1 cellular context compared by ENCODE assay signal in the genomic region with DNA sequence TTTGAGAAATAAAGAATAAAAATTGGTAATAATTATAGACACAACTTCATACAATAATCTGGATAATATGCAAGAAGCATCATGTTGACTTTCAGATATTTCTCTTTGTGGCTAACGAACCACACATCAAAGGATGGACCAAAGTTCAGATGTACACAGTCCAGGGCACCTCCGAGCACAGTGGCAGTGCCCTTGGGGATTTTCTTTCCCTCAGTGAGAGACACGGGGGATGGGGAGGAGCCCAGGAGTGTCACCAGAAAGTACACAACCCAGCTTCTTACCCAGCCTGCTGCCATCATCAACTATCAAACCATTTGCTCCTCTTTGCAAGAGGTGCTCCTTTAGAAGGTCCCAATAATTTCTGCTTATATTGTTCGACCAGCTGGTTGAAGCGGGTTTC.
TF ChIP-seq lines count a peak whose summit lies in the region.

No MANE protein-coding gene starts in this region.

TF ChIP-seq in HepG2, 621 proteins besides CTCF, POLR2A, EP300 and RAD21 (continued from another document and continues in another):
- TF ChIP-seq, protein P1, sequence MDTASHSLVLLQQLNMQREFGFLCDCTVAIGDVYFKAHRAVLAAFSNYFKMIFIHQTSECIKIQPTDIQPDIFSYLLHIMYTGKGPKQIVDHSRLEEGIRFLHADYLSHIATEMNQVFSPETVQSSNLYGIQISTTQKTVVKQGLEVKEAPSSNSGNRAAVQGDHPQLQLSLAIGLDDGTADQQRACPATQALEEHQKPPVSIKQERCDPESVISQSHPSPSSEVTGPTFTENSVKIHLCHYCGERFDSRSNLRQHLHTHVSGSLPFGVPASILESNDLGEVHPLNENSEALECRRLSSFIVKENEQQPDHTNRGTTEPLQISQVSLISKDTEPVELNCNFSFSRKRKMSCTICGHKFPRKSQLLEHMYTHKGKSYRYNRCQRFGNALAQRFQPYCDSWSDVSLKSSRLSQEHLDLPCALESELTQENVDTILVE (CRISPR knock-in tag; IDR thresholded peaks at IDR 0.05), result peak; percentile 55; the same call in 1 of the 2 replicates
- TF ChIP-seq GFI1 (CRISPR knock-in tag; IDR thresholded peaks at IDR 0.05; ENCODE audit: borderline replicate concordance) (no peak), SSRP1 (CRISPR knock-in tag; IDR thresholded peaks at IDR 0.05) (no peak), RXRB (CRISPR knock-in tag; IDR thresholded peaks at IDR 0.05; ENCODE audit: borderline replicate concordance) (peak; percentile 83), SP2 (CRISPR knock-in tag; IDR thresholded peaks at IDR 0.05) (no peak), RFX1 (IDR thresholded peaks at IDR 0.05) (no peak), HMG20A (CRISPR knock-in tag; IDR thresholded peaks at IDR 0.05; ENCODE audit: borderline replicate concordance) (peak; percentile 90; the same call in 1 of the 2 replicates), ZNF3 (CRISPR knock-in tag; IDR thresholded peaks at IDR 0.05) (no peak), ZNF569 (CRISPR knock-in tag; IDR thresholded peaks at IDR 0.05; ENCODE audit: borderline replicate concordance) (no peak), CBX1 (IDR thresholded peaks at IDR 0.05; ENCODE audit: low read depth) (no peak), KAT8 (CRISPR knock-in tag; IDR thresholded peaks at IDR 0.05) (no peak), ZBTB1 (CRISPR knock-in tag; IDR thresholded peaks at IDR 0.05; ENCODE audit: borderline replicate concordance) (no peak), ARNT2 (CRISPR knock-in tag; IDR thresholded peaks at IDR 0.05; ENCODE audit: low read depth) (no peak), ELF3 (CRISPR knock-in tag; IDR thresholded peaks at IDR 0.05) (0 out of 2 replicates have a peak, but pooled peaks have one; percentile 45), TP53 (CRISPR knock-in tag; conservative IDR thresholded peaks at IDR 0.05) (no peak), MAF1 (CRISPR knock-in tag; IDR thresholded peaks at IDR 0.05; ENCODE audit: borderline replicate concordance) (no peak), ZNF749 (CRISPR knock-in tag; IDR thresholded peaks at IDR 0.05; ENCODE audit: borderline replicate concordance) (no peak), SALL1 (CRISPR knock-in tag; IDR thresholded peaks at IDR 0.05) (peak; percentile 99), MIER2 (CRISPR knock-in tag; IDR thresholded peaks at IDR 0.05) (no peak), KAT7 (CRISPR knock-in tag; IDR thresholded peaks at IDR 0.05; ENCODE audit: borderline replicate concordance) (no peak), FOXP1 (IDR thresholded peaks at IDR 0.05) (no peak), FOXP1 (CRISPR knock-in tag; IDR thresholded peaks at IDR 0.05) (peak; percentile 83), SUZ12 (IDR thresholded peaks at IDR 0.05; ENCODE audit: low read depth, low read length) (no peak), ZFP1 (CRISPR knock-in tag; IDR thresholded peaks at IDR 0.05) (no peak), KDM3A (CRISPR knock-in tag; IDR thresholded peaks at IDR 0.05; ENCODE audit: low read depth) (no peak), EHMT2 (IDR thresholded peaks at IDR 0.05; ENCODE audit: borderline replicate concordance, low read depth, low read length) (no peak), RORA (CRISPR knock-in tag; IDR thresholded peaks at IDR 0.05) (no peak), XRCC5 (optimal IDR thresholded peaks at IDR 0.05; ENCODE audit: low read length) (no peak), MIER3 (CRISPR knock-in tag; IDR thresholded peaks at IDR 0.05; ENCODE audit: borderline replicate concordance) (peak; percentile 59; the same call in 1 of the 2 replicates), SAP130 (CRISPR knock-in tag; IDR thresholded peaks at IDR 0.05; ENCODE audit: low read depth) (peak; percentile 42; the same call in 1 of the 2 replicates), ZNF598 (CRISPR knock-in tag; IDR thresholded peaks at IDR 0.05; ENCODE audit: borderline replicate concordance) (no peak)
- TF ChIP-seq, protein P2, sequence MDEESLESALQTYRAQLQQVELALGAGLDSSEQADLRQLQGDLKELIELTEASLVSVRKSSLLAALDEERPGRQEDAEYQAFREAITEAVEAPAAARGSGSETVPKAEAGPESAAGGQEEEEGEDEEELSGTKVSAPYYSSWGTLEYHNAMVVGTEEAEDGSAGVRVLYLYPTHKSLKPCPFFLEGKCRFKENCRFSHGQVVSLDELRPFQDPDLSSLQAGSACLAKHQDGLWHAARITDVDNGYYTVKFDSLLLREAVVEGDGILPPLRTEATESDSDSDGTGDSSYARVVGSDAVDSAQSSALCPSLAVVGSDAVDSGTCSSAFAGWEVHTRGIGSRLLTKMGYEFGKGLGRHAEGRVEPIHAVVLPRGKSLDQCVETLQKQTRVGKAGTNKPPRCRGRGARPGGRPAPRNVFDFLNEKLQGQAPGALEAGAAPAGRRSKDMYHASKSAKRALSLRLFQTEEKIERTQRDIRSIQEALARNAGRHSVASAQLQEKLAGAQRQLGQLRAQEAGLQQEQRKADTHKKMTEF (CRISPR knock-in tag; IDR thresholded peaks at IDR 0.05), result peak; percentile 44; the same call in 1 of the 2 replicates
- TF ChIP-seq, protein P3, sequence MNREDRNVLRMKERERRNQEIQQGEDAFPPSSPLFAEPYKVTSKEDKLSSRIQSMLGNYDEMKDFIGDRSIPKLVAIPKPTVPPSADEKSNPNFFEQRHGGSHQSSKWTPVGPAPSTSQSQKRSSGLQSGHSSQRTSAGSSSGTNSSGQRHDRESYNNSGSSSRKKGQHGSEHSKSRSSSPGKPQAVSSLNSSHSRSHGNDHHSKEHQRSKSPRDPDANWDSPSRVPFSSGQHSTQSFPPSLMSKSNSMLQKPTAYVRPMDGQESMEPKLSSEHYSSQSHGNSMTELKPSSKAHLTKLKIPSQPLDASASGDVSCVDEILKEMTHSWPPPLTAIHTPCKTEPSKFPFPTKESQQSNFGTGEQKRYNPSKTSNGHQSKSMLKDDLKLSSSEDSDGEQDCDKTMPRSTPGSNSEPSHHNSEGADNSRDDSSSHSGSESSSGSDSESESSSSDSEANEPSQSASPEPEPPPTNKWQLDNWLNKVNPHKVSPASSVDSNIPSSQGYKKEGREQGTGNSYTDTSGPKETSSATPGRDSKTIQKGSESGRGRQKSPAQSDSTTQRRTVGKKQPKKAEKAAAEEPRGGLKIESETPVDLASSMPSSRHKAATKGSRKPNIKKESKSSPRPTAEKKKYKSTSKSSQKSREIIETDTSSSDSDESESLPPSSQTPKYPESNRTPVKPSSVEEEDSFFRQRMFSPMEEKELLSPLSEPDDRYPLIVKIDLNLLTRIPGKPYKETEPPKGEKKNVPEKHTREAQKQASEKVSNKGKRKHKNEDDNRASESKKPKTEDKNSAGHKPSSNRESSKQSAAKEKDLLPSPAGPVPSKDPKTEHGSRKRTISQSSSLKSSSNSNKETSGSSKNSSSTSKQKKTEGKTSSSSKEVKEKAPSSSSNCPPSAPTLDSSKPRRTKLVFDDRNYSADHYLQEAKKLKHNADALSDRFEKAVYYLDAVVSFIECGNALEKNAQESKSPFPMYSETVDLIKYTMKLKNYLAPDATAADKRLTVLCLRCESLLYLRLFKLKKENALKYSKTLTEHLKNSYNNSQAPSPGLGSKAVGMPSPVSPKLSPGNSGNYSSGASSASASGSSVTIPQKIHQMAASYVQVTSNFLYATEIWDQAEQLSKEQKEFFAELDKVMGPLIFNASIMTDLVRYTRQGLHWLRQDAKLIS (CRISPR knock-in tag; IDR thresholded peaks at IDR 0.05), result no peak
- TF ChIP-seq, protein P4, sequence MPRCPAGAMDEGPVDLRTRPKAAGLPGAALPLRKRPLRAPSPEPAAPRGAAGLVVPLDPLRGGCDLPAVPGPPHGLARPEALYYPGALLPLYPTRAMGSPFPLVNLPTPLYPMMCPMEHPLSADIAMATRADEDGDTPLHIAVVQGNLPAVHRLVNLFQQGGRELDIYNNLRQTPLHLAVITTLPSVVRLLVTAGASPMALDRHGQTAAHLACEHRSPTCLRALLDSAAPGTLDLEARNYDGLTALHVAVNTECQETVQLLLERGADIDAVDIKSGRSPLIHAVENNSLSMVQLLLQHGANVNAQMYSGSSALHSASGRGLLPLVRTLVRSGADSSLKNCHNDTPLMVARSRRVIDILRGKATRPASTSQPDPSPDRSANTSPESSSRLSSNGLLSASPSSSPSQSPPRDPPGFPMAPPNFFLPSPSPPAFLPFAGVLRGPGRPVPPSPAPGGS (CRISPR knock-in tag; IDR thresholded peaks at IDR 0.05), result no peak
- TF ChIP-seq, protein P5, sequence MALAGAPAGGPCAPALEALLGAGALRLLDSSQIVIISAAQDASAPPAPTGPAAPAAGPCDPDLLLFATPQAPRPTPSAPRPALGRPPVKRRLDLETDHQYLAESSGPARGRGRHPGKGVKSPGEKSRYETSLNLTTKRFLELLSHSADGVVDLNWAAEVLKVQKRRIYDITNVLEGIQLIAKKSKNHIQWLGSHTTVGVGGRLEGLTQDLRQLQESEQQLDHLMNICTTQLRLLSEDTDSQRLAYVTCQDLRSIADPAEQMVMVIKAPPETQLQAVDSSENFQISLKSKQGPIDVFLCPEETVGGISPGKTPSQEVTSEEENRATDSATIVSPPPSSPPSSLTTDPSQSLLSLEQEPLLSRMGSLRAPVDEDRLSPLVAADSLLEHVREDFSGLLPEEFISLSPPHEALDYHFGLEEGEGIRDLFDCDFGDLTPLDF (CRISPR knock-in tag; IDR thresholded peaks at IDR 0.05), result no peak
- TF ChIP-seq, protein P6, sequence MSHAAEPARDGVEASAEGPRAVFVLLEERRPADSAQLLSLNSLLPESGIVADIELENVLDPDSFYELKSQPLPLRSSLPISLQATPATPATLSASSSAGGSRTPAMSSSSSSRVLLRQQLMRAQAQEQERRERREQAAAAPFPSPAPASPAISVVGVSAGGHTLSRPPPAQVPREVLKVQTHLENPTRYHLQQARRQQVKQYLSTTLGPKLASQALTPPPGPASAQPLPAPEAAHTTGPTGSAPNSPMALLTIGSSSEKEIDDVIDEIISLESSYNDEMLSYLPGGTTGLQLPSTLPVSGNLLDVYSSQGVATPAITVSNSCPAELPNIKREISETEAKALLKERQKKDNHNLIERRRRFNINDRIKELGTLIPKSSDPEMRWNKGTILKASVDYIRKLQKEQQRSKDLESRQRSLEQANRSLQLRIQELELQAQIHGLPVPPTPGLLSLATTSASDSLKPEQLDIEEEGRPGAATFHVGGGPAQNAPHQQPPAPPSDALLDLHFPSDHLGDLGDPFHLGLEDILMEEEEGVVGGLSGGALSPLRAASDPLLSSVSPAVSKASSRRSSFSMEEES (CRISPR knock-in tag; IDR thresholded peaks at IDR 0.05), result no peak
- TF ChIP-seq, protein P7, sequence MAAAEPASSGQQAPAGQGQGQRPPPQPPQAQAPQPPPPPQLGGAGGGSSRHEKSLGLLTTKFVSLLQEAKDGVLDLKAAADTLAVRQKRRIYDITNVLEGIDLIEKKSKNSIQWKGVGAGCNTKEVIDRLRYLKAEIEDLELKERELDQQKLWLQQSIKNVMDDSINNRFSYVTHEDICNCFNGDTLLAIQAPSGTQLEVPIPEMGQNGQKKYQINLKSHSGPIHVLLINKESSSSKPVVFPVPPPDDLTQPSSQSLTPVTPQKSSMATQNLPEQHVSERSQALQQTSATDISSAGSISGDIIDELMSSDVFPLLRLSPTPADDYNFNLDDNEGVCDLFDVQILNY (CRISPR knock-in tag; conservative IDR thresholded peaks at IDR 0.05), result no peak
- TF ChIP-seq, protein P8, sequence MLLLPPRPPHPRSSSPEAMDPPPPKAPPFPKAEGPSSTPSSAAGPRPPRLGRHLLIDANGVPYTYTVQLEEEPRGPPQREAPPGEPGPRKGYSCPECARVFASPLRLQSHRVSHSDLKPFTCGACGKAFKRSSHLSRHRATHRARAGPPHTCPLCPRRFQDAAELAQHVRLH (CRISPR knock-in tag; IDR thresholded peaks at IDR 0.05; ENCODE audit: borderline replicate concordance, low read depth), result no peak
- TF ChIP-seq, protein P9, sequence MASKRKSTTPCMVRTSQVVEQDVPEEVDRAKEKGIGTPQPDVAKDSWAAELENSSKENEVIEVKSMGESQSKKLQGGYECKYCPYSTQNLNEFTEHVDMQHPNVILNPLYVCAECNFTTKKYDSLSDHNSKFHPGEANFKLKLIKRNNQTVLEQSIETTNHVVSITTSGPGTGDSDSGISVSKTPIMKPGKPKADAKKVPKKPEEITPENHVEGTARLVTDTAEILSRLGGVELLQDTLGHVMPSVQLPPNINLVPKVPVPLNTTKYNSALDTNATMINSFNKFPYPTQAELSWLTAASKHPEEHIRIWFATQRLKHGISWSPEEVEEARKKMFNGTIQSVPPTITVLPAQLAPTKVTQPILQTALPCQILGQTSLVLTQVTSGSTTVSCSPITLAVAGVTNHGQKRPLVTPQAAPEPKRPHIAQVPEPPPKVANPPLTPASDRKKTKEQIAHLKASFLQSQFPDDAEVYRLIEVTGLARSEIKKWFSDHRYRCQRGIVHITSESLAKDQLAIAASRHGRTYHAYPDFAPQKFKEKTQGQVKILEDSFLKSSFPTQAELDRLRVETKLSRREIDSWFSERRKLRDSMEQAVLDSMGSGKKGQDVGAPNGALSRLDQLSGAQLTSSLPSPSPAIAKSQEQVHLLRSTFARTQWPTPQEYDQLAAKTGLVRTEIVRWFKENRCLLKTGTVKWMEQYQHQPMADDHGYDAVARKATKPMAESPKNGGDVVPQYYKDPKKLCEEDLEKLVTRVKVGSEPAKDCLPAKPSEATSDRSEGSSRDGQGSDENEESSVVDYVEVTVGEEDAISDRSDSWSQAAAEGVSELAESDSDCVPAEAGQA (IDR thresholded peaks at IDR 0.05; ENCODE audit: low read depth), result no peak
- TF ChIP-seq, protein P9 (CRISPR knock-in tag; IDR thresholded peaks at IDR 0.05; ENCODE audit: borderline replicate concordance), result no peak
- TF ChIP-seq, protein P10, sequence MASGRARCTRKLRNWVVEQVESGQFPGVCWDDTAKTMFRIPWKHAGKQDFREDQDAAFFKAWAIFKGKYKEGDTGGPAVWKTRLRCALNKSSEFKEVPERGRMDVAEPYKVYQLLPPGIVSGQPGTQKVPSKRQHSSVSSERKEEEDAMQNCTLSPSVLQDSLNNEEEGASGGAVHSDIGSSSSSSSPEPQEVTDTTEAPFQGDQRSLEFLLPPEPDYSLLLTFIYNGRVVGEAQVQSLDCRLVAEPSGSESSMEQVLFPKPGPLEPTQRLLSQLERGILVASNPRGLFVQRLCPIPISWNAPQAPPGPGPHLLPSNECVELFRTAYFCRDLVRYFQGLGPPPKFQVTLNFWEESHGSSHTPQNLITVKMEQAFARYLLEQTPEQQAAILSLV (CRISPR knock-in tag; IDR thresholded peaks at IDR 0.05; ENCODE audit: borderline replicate concordance), result no peak
